In genomic region chr12:89709157-89709993, GRCh38 we compare ENCODE assay signal across 8 cellular contexts. TPM values are rescaled to one million over a fixed set of nuclear protein-coding genes. Genes with fewer than 3 reads are reported as not detected.
DNase-seq lines count a peak whose midpoint lies in the region; FAIRE-seq and TF ChIP-seq lines count a peak whose summit lies in the region.

No MANE protein-coding gene starts in this region.

- peaks cover 5% of the 10 kb centered on the region for H3K79me1 ChIP-seq in neuronal stem cell (ENCODE audit: low read depth, low read length)

- H3K4ac ChIP-seq in neuronal stem cell (ENCODE audit: low read length): no peak overlapping the region

- H3K18ac ChIP-seq in neuronal stem cell (ENCODE audit: low read length): peak overlapping the region; percentile 99

- H3K9me3 ChIP-seq in SJSA1 (replicated peaks): no peaks in the 10 kb centered on the region
- H3K9me3 ChIP-seq in neuronal stem cell (replicated peaks in 1 of 2; ENCODE audit: control insufficient read depth in 2 of 2, insufficient read depth in 1 of 2, low read depth in 1 of 2, low read length in 2 of 2): no peaks in the 10 kb centered on the region
- H3K9me3 ChIP-seq in subcutaneous abdominal adipose tissue (ENCODE audit: control insufficient read depth in 5 of 5, low read length in 5 of 5): peaks cover 0 to 1% (median 0%) of the 10 kb centered on the region in 5 donors

- H4K8ac ChIP-seq in neuronal stem cell (ENCODE audit: low read depth, low read length): no peak overlapping the region

- WGBS in neuronal stem cell (ENCODE audit: extremely low coverage in 2 of 2, insufficient read length in 2 of 2, insufficient replicate concordance in 1 of 2), 2 donors: no CpG with 5 or more reads among the region's 102 CpGs

- peaks cover 32% of the 10 kb centered on the region for H3K4me1 Mint-ChIP-seq in activated naive CD4-positive, alpha-beta T cell treated with anti-CD3 and anti-CD28 coated beads for 36 hours (ENCODE audit: low read depth)

- TF ChIP-seq CTCF in HFF-Myc (IDR thresholded peaks at IDR 0.05; ENCODE audit: low read depth, low read length, missing control alignments): no peak

- DNase-seq in GM04503 (ENCODE audit: low read depth) (peak; percentile 84), HFF-Myc (ENCODE audit: extremely low read depth, low read depth) (peak; percentile 93), MV-4-11 (lab: John Stamatoyannopoulos, UW) (peak; percentile 94), SJSA1 (ENCODE audit: low read depth in 1 of 2, low spot score in 2 of 2) (peak; percentile 99), frontal cortex (ENCODE audit: low spot score in 2 of 2) (peak; percentile 94 to 96), neuronal stem cell (ENCODE audit: low spot score) (peak; percentile 98)
- DNase-seq in activated naive CD4-positive, alpha-beta T cell treated with anti-CD3 and anti-CD28 coated beads for 36 hours: peak; percentile 99

- peaks cover 4% of the 10 kb centered on the region for H3K4me1 ChIP-seq in SJSA1 (replicated peaks)
- H3K4me1 ChIP-seq in neuronal stem cell (ENCODE audit: control insufficient read depth in 2 of 2, insufficient read depth in 1 of 2, low read depth in 1 of 2, low read length in 2 of 2): peaks cover 2 to 8% of the 10 kb centered on the region in 2 donors
- H3K4me1 ChIP-seq in subcutaneous abdominal adipose tissue (ENCODE audit: control insufficient read depth in 5 of 5, insufficient read depth in 5 of 5, low read length in 5 of 5): peaks cover 0 to 26% (median 22%) of the 10 kb centered on the region in 5 donors

- peak overlapping the region; percentile 64 for H2BK120ac ChIP-seq in neuronal stem cell (ENCODE audit: low read depth, low read length)

- H3K36me3 Mint-ChIP-seq in activated naive CD4-positive, alpha-beta T cell treated with anti-CD3 and anti-CD28 coated beads for 36 hours (ENCODE audit: low read depth): peaks cover 1% of the 10 kb centered on the region

- peaks cover 15% of the 10 kb centered on the region for H3K36me3 ChIP-seq in SJSA1
- no peaks in the 10 kb centered on the region for H3K36me3 ChIP-seq in neuronal stem cell (replicated peaks in 1 of 2; ENCODE audit: control insufficient read depth in 2 of 2, insufficient read depth in 2 of 2, low read length in 2 of 2)
- no peaks in the 10 kb centered on the region for H3K36me3 ChIP-seq in subcutaneous abdominal adipose tissue (ENCODE audit: control insufficient read depth in 5 of 5, insufficient read depth in 5 of 5, low read length in 5 of 5)

- peak overlapping the region; percentile 84 for H2AK5ac ChIP-seq in neuronal stem cell (ENCODE audit: low read depth, low read length)

- peak overlapping the region; percentile 98 for H2BK5ac ChIP-seq in neuronal stem cell (ENCODE audit: low read length)

- peak overlapping the region; percentile 99 for H2BK12ac ChIP-seq in neuronal stem cell (ENCODE audit: low read length)

- intact Hi-C loops in activated naive CD4-positive, alpha-beta T cell treated with anti-CD3 and anti-CD28 coated beads for 36 hours (cut with micrococcal nuclease): loop anchor here (1.0 to 2.0 kb wide), 16 partner anchors 46 to 1675 kb away; partner anchors contain the start of genes CEP290, DUSP6, POC1B and TMTC3

- peak overlapping the region; percentile 98 for H2BK15ac ChIP-seq in neuronal stem cell (ENCODE audit: low read length)

- peak overlapping the region; percentile 71 for H3K27ac Mint-ChIP-seq in activated naive CD4-positive, alpha-beta T cell treated with anti-CD3 and anti-CD28 coated beads for 36 hours

- H2AFZ ChIP-seq in neuronal stem cell (ENCODE audit: low read length): peak overlapping the region; percentile 99

- H3K14ac ChIP-seq in neuronal stem cell (ENCODE audit: low read length): peak overlapping the region; percentile 99

- no peak overlapping the region for H4K91ac ChIP-seq in neuronal stem cell (ENCODE audit: low read depth, low read length, poor library complexity)

- FAIRE-seq in frontal cortex (lab: Jason Lieb, UNC): no peak

- H3K4me3 Mint-ChIP-seq in activated naive CD4-positive, alpha-beta T cell treated with anti-CD3 and anti-CD28 coated beads for 36 hours: peak overlapping the region; percentile 79

- peaks cover 2% of the 10 kb centered on the region for H3K9me3 Mint-ChIP-seq in activated naive CD4-positive, alpha-beta T cell treated with anti-CD3 and anti-CD28 coated beads for 36 hours

- peak overlapping the region; percentile 95 for H3K23ac ChIP-seq in neuronal stem cell (ENCODE audit: low read depth, low read length, poor library complexity)

- H3K4me3 ChIP-seq in HFF-Myc (replicated peaks; ENCODE audit: low read depth, low read length) (peak overlapping the region; percentile 88), SJSA1 (peak overlapping the region; percentile 99), neuronal stem cell (ENCODE audit: low read length in 2 of 2) (peak overlapping the region; percentile 75 to 98), subcutaneous abdominal adipose tissue (ENCODE audit: low read depth in 1 of 5, low read length in 5 of 5) (peak overlapping the region; percentile 75 to 95 (median 86))

- CTCF ChIA-PET in activated naive CD4-positive, alpha-beta T cell treated with anti-CD3 and anti-CD28 coated beads for 36 hours (lab: Charles Lee): interaction anchor here (0.5 to 1.6 kb wide), 7 partner anchors 9 to 462 kb away, joined by 3 to 6 read pairs (median 3); no protein-coding TSS in a partner anchor

- peak overlapping the region; percentile 81 for H3K4me2 ChIP-seq in neuronal stem cell (ENCODE audit: insufficient read depth, low read length, poor library complexity, severe bottlenecking)

- no peaks in the 10 kb centered on the region for H3K27me3 Mint-ChIP-seq in activated naive CD4-positive, alpha-beta T cell treated with anti-CD3 and anti-CD28 coated beads for 36 hours (ENCODE audit: low read depth)

- peak overlapping the region; percentile 99 for H3K9ac ChIP-seq in neuronal stem cell (ENCODE audit: low read depth, low read length, poor library complexity)
- peak overlapping the region in 4 of 5 donors; percentile 81 to 90 (median 86) for H3K9ac ChIP-seq in subcutaneous abdominal adipose tissue (ENCODE audit: low read length in 5 of 5)

- H3K27me3 ChIP-seq in SJSA1 (replicated peaks) (no peaks in the 10 kb centered on the region), neuronal stem cell (ENCODE audit: control insufficient read depth in 3 of 3, insufficient read depth in 3 of 3, low read depth in 1 of 3, low read length in 3 of 3) (no peaks in the 10 kb centered on the region), subcutaneous abdominal adipose tissue (ENCODE audit: control insufficient read depth in 5 of 5, insufficient read depth in 4 of 5, low read length in 5 of 5) (no peaks in the 10 kb centered on the region)

- peak overlapping the region; percentile 87 for H3K27ac ChIP-seq in SJSA1
- peak overlapping the region; percentile 100 for H3K27ac ChIP-seq in neuronal stem cell (replicated peaks; ENCODE audit: low read length)
- H3K27ac ChIP-seq in subcutaneous abdominal adipose tissue (ENCODE audit: low read depth, low read length): peak overlapping the region; percentile 88

RNA-seq across cellular contexts. Expression of gene ATP2B1, which starts 0.7 kb away (rescaled TPM):
- total RNA-seq in SJSA1 (2014; rRNA removed; shearing (Covaris generic)): 49.8 and 101 TPM in 2 replicates
- total RNA-seq in activated naive CD4-positive, alpha-beta T cell treated with anti-CD3 and anti-CD28 coated beads for 36 hours: 10 to 100 TPM; 10.8 to 13.0 TPM
- total RNA-seq in frontal cortex: 248 TPM
- polyA plus RNA-seq in neuronal stem cell (2013, experiment 1 of 2): 35.7 TPM
- 39.7 TPM for polyA plus RNA-seq in neuronal stem cell (2013, experiment 2 of 2)

Comparison
In these comparisons a context has a peak if more than half of its experiments do, and no peak if none do; other contexts are left out.
1. Peak in every context shown above with its lines: DNase-seq, H3K4me3 ChIP-seq and H3K27ac ChIP-seq.